ENCODE assay signal across 8 cellular contexts in genomic region chr2:138090330-138090729, GRCh38.
A peak's percentile ranks its signal among the peaks of the same experiment; 100 is the strongest.
DNase-seq lines count a peak whose midpoint lies in the region; ATAC-seq and TF ChIP-seq lines count a peak whose summit lies in the region.

No MANE protein-coding gene starts in this region.

- H3K9ac ChIP-seq in SK-N-SH, result no peak overlapping the region

- H3K27ac Mint-ChIP-seq in naive thymus-derived CD8-positive, alpha-beta T cell, result no peak overlapping the region

- no peaks in the 10 kb centered on the region for H3K27me3 ChIP-seq in SK-N-SH (ENCODE audit: insufficient read depth)
- H3K27me3 ChIP-seq in left ventricle myocardium inferior (ENCODE audit: low read depth), result no peaks in the 10 kb centered on the region
- no peaks in the 10 kb centered on the region for H3K27me3 ChIP-seq in tibial artery

- H3K4me1 Mint-ChIP-seq in naive thymus-derived CD8-positive, alpha-beta T cell, result no peaks in the 10 kb centered on the region

- H3K36me3 ChIP-seq in SK-N-SH (replicated peaks in 1 of 2; ENCODE audit: control insufficient read depth in 1 of 2, insufficient read depth in 2 of 2, low read length in 1 of 2) (no peaks in the 10 kb centered on the region), left ventricle myocardium inferior (no peaks in the 10 kb centered on the region), tibial artery (no peaks in the 10 kb centered on the region)

- 92% methylated on average over 1 of the region's 1 CpG for WGBS in SK-N-SH (ENCODE audit: low lambda C conversion rate)

- H3K36me3 Mint-ChIP-seq in naive thymus-derived CD8-positive, alpha-beta T cell, result no peaks in the 10 kb centered on the region

- peaks cover 8 to 13% of the 10 kb centered on the region in 2 experiments; a peak in 3 of 4 replicates for H3K4me1 ChIP-seq in SK-N-SH (ENCODE audit: control insufficient read depth in 1 of 2, insufficient read depth in 2 of 2, low read depth in 1 of 2, low read length in 1 of 2)
- H3K4me1 ChIP-seq in left ventricle myocardium inferior, result peaks cover 5% of the 10 kb centered on the region
- peaks cover 0 to 29% (median 12%) of the 10 kb centered on the region in 4 donors for H3K4me1 ChIP-seq in tibial artery

- peaks cover 0 to 5% (median 0%) of the 10 kb centered on the region in 5 donors for H3K27me3 Mint-ChIP-seq in naive thymus-derived CD8-positive, alpha-beta T cell

- CTCF ChIA-PET in SK-N-SH (lab: Yijun Ruan, JAX), result interaction anchor here (0.9 to 3.3 kb wide), 11 partner anchors 11 to 201 kb away, joined by 3 to 21 read pairs (median 4); partner anchors contain the start of gene HNMT

- ATAC-seq in GM21447 (IDR thresholded peaks at IDR 0.05; ENCODE audit: unreplicated experiment), result peak; percentile 82
- no peak for ATAC-seq in naive thymus-derived CD8-positive, alpha-beta T cell

- DNase-seq in Daoy (ENCODE audit: low read depth) (peak; percentile 27), KBM-7 (peak; percentile 66), SK-N-SH (peak; percentile 34), left ventricle myocardium inferior (no peak), tibial artery (no peak), amniotic stem cell (lab: John Stamatoyannopoulos, UW) (no peak)
- no peak for DNase-seq in naive thymus-derived CD8-positive, alpha-beta T cell

- no peak overlapping the region for H2AFZ ChIP-seq in SK-N-SH (ENCODE audit: low read depth)

- TF ChIP-seq CTCF in SK-N-SH (IDR thresholded peaks at IDR 0.05) (peak; percentile 68), left ventricle myocardium inferior (IDR thresholded peaks at IDR 0.05; ENCODE audit: borderline replicate concordance) (peak; percentile 62), tibial artery (IDR thresholded peaks at IDR 0.05) (peak; percentile 44 to 46)

- no peak overlapping the region for H3K4me3 ChIP-seq in SK-N-SH (ENCODE audit: low read depth in 2 of 2, low read length in 1 of 2)
- H3K4me3 ChIP-seq in left ventricle myocardium inferior, result no peak overlapping the region
- no peak overlapping the region for H3K4me3 ChIP-seq in tibial artery

- TF ChIP-seq EP300 in SK-N-SH (IDR thresholded peaks at IDR 0.05; ENCODE audit: borderline replicate concordance in 1 of 2, low read depth in 1 of 2, low read length in 1 of 2), result no peak

- no peaks in the 10 kb centered on the region for H3K9me2 ChIP-seq in SK-N-SH

- H3F3A ChIP-seq in SK-N-SH (replicated peaks; ENCODE audit: insufficient read depth), result peaks cover 8% of the 10 kb centered on the region

- intact Hi-C loops in left ventricle myocardium inferior (cut with micrococcal nuclease) (loop anchor here (10.0 kb wide), 1 partner anchor 146 kb away; no protein-coding TSS in a partner anchor), tibial artery (cut with DNase I; ENCODE audit: low total_unique reads) (no loop called here)

- no peaks in the 10 kb centered on the region for H3K9me3 ChIP-seq in SK-N-SH
- H3K9me3 ChIP-seq in left ventricle myocardium inferior (replicated peaks), result no peaks in the 10 kb centered on the region
- no peaks in the 10 kb centered on the region for H3K9me3 ChIP-seq in tibial artery

- H3K4me2 ChIP-seq in SK-N-SH, result no peak overlapping the region

- H3K27ac ChIP-seq in SK-N-SH (ENCODE audit: low read depth in 2 of 2, low read length in 1 of 2) (no peak overlapping the region), left ventricle myocardium inferior (replicated peaks) (no peak overlapping the region), tibial artery (no peak overlapping the region)

- POLR2A ChIA-PET in SK-N-SH (lab: Yijun Ruan, JAX), result no interaction called here
- POLR2A ChIA-PET in naive thymus-derived CD8-positive, alpha-beta T cell (lab: Charles Lee), result no interaction called here

- in situ Hi-C loops in KBM-7 (cut with MboI; ENCODE audit: low pct_unique_long_range_greater_than_20kb, low sequenced_read_pairs), result no loop called here

- peaks cover 0 to 6% (median 0%) of the 10 kb centered on the region in 9 donors for H3K9me3 Mint-ChIP-seq in naive thymus-derived CD8-positive, alpha-beta T cell

- H3K4me3 Mint-ChIP-seq in naive thymus-derived CD8-positive, alpha-beta T cell, result no peak overlapping the region

- TF ChIP-seq RAD21 in SK-N-SH (IDR thresholded peaks at IDR 0.05; ENCODE audit: low read length), result peak; percentile 84

- H3K79me2 ChIP-seq in SK-N-SH (ENCODE audit: insufficient read depth), result no peaks in the 10 kb centered on the region

- H4K20me1 ChIP-seq in SK-N-SH (ENCODE audit: insufficient read depth), result no peaks in the 10 kb centered on the region

TF ChIP-seq in SK-N-SH, 30 proteins besides CTCF, POLR2A, EP300 and RAD21:
- TF ChIP-seq FOXJ3 (CRISPR knock-in tag; IDR thresholded peaks at IDR 0.05), result no peak
- TF ChIP-seq SMC3 (IDR thresholded peaks at IDR 0.05; ENCODE audit: low read depth, low read length), result peak; percentile 78
TF ChIP-seq in SK-N-SH: peak in this region for 1.

Comparison
In these comparisons a context has a peak if more than half of its experiments do, and no peak if none do; other contexts are left out.
1. DNase-seq: peak in Daoy (single experiment), KBM-7 (single experiment) and SK-N-SH (single experiment); none in left ventricle myocardium inferior (single experiment), tibial artery (0 of 2), amniotic stem cell (single experiment) and naive thymus-derived CD8-positive, alpha-beta T cell (0 of 10).
2. Peak in every context shown above with its lines, with median percentiles within 50 percentile points of each other: CTCF ChIP-seq.